8 cellular contexts compared by ENCODE assay signal in genomic region chr18:13500227-13500865, GRCh38.
DNase-seq lines count a peak whose midpoint lies in the region; ATAC-seq and TF ChIP-seq lines count a peak whose summit lies in the region.

No MANE protein-coding gene starts in this region.

- no peak for TF ChIP-seq CTCF in WTC11 (IDR thresholded peaks at IDR 0.05)

- H3K9me3 ChIP-seq in skeletal muscle tissue (ENCODE audit: control insufficient read depth in 3 of 3, low read length in 3 of 3), result peaks cover 0 to 17% (median 0%) of the 10 kb centered on the region in 3 donors

- H3K36me3 Mint-ChIP-seq in activated CD4-positive, alpha-beta T cell treated with anti-CD3 and anti-CD28 coated beads for 36 hours (ENCODE audit: low read depth), result peaks cover 29% of the 10 kb centered on the region
- peaks cover 20% of the 10 kb centered on the region for H3K36me3 Mint-ChIP-seq in WTC11

- peak overlapping the region; percentile 64 to 90 (median 80) for H3K9ac ChIP-seq in skeletal muscle tissue (ENCODE audit: low read depth in 1 of 3, low read length in 3 of 3)

- peak; percentile 31 for DNase-seq in activated CD4-positive, alpha-beta T cell treated with anti-CD3 and anti-CD28 coated beads for 36 hours
- no peak for DNase-seq in activated CD4-positive, alpha-beta T cell treated with anti-CD3 and anti-CD28 coated beads for 4 hours
- peak; percentile 45 for DNase-seq in WTC11 (ENCODE audit: low spot score)
- peak in 30 of 51 donors; percentile 10 to 66 (median 36) for DNase-seq in hypothalamus (lab: John Stamatoyannopoulos, UW)
- DNase-seq in SKM-1 (lab: John Stamatoyannopoulos, UW; ENCODE audit: unreplicated experiment), result no peak
- no peak for DNase-seq in central memory CD4-positive, alpha-beta T cell

- POLR2A ChIA-PET in activated CD4-positive, alpha-beta T cell treated with anti-CD3 and anti-CD28 coated beads for 36 hours (lab: Charles Lee), result no interaction called here
- POLR2A ChIA-PET in WTC11 (lab: Charles Lee), result interaction anchor here (1.0 kb wide), 1 partner anchor 317 kb away, joined by 3 read pairs; no protein-coding TSS in a partner anchor

- H3K4me3 ChIP-seq in skeletal muscle tissue (ENCODE audit: low read length in 3 of 3), result peak overlapping the region; percentile 51 to 78 (median 62)

- ATAC-seq in activated CD4-positive, alpha-beta T cell treated with anti-CD3 and anti-CD28 coated beads for 36 hours, result no peak
- ATAC-seq in WTC11 (peak; percentile 80), GM19455 (IDR thresholded peaks at IDR 0.05; ENCODE audit: unreplicated experiment) (no peak)

- peak overlapping the region; percentile 61 for H3K27ac ChIP-seq in skeletal muscle tissue (ENCODE audit: low read depth, low read length)

- intact Hi-C loops in activated CD4-positive, alpha-beta T cell treated with anti-CD3 and anti-CD28 coated beads for 36 hours (cut with DNase I, micrococcal nuclease), result no loop called here

- peaks cover 24 to 57% (median 47%) of the 10 kb centered on the region in 3 donors for H3K4me1 ChIP-seq in skeletal muscle tissue (ENCODE audit: control insufficient read depth in 3 of 3, insufficient read depth in 3 of 3, low read length in 3 of 3)

- CTCF ChIA-PET in activated CD4-positive, alpha-beta T cell treated with anti-CD3 and anti-CD28 coated beads for 36 hours (lab: Charles Lee), result interaction anchor here (0.6 to 1.1 kb wide), 2 partner anchors 12 to 31 kb away, joined by 3 to 4 read pairs; no protein-coding TSS in a partner anchor
- CTCF ChIA-PET in WTC11 (lab: Charles Lee), result interaction anchor here (1.3 to 1.5 kb wide), 2 partner anchors 284 to 341 kb away, joined by 4 to 5 read pairs; no protein-coding TSS in a partner anchor

- H3K9me3 Mint-ChIP-seq in activated CD4-positive, alpha-beta T cell treated with anti-CD3 and anti-CD28 coated beads for 36 hours (ENCODE audit: low read depth), result peaks cover 13% of the 10 kb centered on the region
- H3K9me3 Mint-ChIP-seq in WTC11, result peaks cover 19% of the 10 kb centered on the region

- H3K4me1 Mint-ChIP-seq in activated CD4-positive, alpha-beta T cell treated with anti-CD3 and anti-CD28 coated beads for 36 hours, result peaks cover 37% of the 10 kb centered on the region
- H3K4me1 Mint-ChIP-seq in WTC11, result peaks cover 52% of the 10 kb centered on the region

- no peaks in the 10 kb centered on the region for H3K27me3 Mint-ChIP-seq in activated CD4-positive, alpha-beta T cell treated with anti-CD3 and anti-CD28 coated beads for 36 hours
- H3K27me3 Mint-ChIP-seq in WTC11 (ENCODE audit: low read depth), result peaks cover 16% of the 10 kb centered on the region

- H3K36me3 ChIP-seq in skeletal muscle tissue (ENCODE audit: control insufficient read depth in 3 of 3, insufficient read depth in 3 of 3, low read length in 3 of 3), result peaks cover 3 to 13% (median 12%) of the 10 kb centered on the region in 3 donors

- H3K4me3 Mint-ChIP-seq in activated CD4-positive, alpha-beta T cell treated with anti-CD3 and anti-CD28 coated beads for 36 hours, result no peak overlapping the region
- peak overlapping the region; percentile 49 for H3K4me3 Mint-ChIP-seq in WTC11

- no peak overlapping the region for H3K27ac Mint-ChIP-seq in activated CD4-positive, alpha-beta T cell treated with anti-CD3 and anti-CD28 coated beads for 36 hours
- H3K27ac Mint-ChIP-seq in WTC11, result peak overlapping the region; percentile 71

- no peaks in the 10 kb centered on the region for H3K27me3 ChIP-seq in skeletal muscle tissue (ENCODE audit: control insufficient read depth in 3 of 3, insufficient read depth in 3 of 3, low read length in 3 of 3)

TF ChIP-seq in WTC11, 78 proteins besides CTCF, POLR2A, EP300 and RAD21 (continues in another document):
- no peak for TF ChIP-seq FOXJ3 (CRISPR knock-in tag; IDR thresholded peaks at IDR 0.05; ENCODE audit: borderline replicate concordance)
- no peak for TF ChIP-seq TEAD1 (CRISPR knock-in tag; IDR thresholded peaks at IDR 0.05)
- no peak for TF ChIP-seq PRRX2 (CRISPR knock-in tag; IDR thresholded peaks at IDR 0.05)
- TF ChIP-seq, protein P1, sequence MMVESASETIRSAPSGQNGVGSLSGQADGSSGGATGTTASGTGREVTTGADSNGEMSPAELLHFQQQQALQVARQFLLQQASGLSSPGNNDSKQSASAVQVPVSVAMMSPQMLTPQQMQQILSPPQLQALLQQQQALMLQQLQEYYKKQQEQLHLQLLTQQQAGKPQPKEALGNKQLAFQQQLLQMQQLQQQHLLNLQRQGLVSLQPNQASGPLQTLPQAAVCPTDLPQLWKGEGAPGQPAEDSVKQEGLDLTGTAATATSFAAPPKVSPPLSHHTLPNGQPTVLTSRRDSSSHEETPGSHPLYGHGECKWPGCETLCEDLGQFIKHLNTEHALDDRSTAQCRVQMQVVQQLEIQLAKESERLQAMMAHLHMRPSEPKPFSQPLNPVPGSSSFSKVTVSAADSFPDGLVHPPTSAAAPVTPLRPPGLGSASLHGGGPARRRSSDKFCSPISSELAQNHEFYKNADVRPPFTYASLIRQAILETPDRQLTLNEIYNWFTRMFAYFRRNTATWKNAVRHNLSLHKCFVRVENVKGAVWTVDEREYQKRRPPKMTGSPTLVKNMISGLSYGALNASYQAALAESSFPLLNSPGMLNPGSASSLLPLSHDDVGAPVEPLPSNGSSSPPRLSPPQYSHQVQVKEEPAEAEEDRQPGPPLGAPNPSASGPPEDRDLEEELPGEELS (CRISPR knock-in tag; IDR thresholded peaks at IDR 0.05), result 0 out of 2 replicates have a peak, but pooled peaks have one; percentile 29
- TF ChIP-seq EMX1 (CRISPR knock-in tag; IDR thresholded peaks at IDR 0.05), result no peak
- TF ChIP-seq, protein P2, sequence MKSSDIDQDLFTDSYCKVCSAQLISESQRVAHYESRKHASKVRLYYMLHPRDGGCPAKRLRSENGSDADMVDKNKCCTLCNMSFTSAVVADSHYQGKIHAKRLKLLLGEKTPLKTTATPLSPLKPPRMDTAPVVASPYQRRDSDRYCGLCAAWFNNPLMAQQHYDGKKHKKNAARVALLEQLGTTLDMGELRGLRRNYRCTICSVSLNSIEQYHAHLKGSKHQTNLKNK (CRISPR knock-in tag; IDR thresholded peaks at IDR 0.05), result no peak
- TF ChIP-seq, protein P3, sequence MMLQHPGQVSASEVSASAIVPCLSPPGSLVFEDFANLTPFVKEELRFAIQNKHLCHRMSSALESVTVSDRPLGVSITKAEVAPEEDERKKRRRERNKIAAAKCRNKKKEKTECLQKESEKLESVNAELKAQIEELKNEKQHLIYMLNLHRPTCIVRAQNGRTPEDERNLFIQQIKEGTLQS (CRISPR knock-in tag; conservative IDR thresholded peaks at IDR 0.05), result no peak
- TF ChIP-seq ZNF416 (CRISPR knock-in tag; IDR thresholded peaks at IDR 0.05), result no peak
- TF ChIP-seq, protein P4, sequence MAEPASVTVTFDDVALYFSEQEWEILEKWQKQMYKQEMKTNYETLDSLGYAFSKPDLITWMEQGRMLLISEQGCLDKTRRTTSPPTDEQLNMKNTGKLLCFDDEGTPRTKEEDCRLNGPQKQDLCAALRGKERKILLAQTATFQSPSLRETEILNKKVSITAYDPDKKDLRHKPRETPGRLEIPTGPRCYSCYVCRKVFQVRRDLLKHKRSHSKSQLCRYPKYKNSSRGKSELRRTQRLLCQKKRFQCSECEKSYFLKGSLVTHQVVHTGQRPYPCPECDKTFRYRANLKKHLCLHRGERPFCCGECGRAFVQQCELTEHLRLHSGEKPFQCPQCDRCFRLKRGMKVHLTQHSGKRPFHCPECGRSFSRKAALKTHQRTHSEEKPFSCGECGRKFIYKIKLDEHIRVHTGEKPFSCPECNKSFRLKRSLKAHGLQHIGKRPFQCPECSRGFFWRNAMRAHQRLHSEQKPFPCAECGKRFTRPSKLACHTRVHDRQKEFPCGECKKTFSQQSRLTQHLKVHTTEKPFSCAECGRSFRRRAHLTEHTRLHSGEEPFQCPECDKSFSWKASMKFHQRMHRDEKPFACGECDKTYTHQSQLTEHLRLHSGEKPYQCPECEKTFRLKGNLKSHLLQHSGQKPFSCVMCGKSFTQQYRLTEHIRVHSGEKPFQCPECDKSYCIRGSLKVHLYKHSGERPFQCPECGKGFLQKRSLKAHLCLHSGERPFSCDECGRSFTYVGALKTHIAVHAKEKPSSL (CRISPR knock-in tag; conservative IDR thresholded peaks at IDR 0.05), result no peak
- TF ChIP-seq FOXK1 (CRISPR knock-in tag; IDR thresholded peaks at IDR 0.05), result 0 out of 2 replicates have a peak, but pooled peaks have one; percentile 46
- TF ChIP-seq, protein P5, sequence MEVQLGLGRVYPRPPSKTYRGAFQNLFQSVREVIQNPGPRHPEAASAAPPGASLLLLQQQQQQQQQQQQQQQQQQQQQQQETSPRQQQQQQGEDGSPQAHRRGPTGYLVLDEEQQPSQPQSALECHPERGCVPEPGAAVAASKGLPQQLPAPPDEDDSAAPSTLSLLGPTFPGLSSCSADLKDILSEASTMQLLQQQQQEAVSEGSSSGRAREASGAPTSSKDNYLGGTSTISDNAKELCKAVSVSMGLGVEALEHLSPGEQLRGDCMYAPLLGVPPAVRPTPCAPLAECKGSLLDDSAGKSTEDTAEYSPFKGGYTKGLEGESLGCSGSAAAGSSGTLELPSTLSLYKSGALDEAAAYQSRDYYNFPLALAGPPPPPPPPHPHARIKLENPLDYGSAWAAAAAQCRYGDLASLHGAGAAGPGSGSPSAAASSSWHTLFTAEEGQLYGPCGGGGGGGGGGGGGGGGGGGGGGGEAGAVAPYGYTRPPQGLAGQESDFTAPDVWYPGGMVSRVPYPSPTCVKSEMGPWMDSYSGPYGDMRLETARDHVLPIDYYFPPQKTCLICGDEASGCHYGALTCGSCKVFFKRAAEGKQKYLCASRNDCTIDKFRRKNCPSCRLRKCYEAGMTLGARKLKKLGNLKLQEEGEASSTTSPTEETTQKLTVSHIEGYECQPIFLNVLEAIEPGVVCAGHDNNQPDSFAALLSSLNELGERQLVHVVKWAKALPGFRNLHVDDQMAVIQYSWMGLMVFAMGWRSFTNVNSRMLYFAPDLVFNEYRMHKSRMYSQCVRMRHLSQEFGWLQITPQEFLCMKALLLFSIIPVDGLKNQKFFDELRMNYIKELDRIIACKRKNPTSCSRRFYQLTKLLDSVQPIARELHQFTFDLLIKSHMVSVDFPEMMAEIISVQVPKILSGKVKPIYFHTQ (CRISPR knock-in tag; IDR thresholded peaks at IDR 0.05), result no peak
- TF ChIP-seq CREM (CRISPR knock-in tag; IDR thresholded peaks at IDR 0.05), result 0 out of 2 replicates have a peak, but pooled peaks have one; percentile 43
- TF ChIP-seq ZNF121 (CRISPR knock-in tag; IDR thresholded peaks at IDR 0.05), result 0 out of 2 replicates have a peak, but pooled peaks have one; percentile 60
- 0 out of 2 replicates have a peak, but pooled peaks have one; percentile 44 for TF ChIP-seq ETV6 (CRISPR knock-in tag; IDR thresholded peaks at IDR 0.05)
- TF ChIP-seq ZBTB21 (CRISPR knock-in tag; IDR thresholded peaks at IDR 0.05; ENCODE audit: borderline replicate concordance), result no peak
- TF ChIP-seq NR1H2 (CRISPR knock-in tag; IDR thresholded peaks at IDR 0.05), result no peak
- TF ChIP-seq FOXP1 (CRISPR knock-in tag; IDR thresholded peaks at IDR 0.05; ENCODE audit: borderline replicate concordance), result no peak
- no peak for TF ChIP-seq SMAD4 (CRISPR knock-in tag; IDR thresholded peaks at IDR 0.05)

Comparison
In these comparisons a context has a peak if more than half of its experiments do, and no peak if none do; other contexts are left out.
1. DNase-seq: peak in activated CD4-positive, alpha-beta T cell treated with anti-CD3 and anti-CD28 coated beads for 36 hours (single experiment), WTC11 (single experiment) and hypothalamus (30 of 51); none in activated CD4-positive, alpha-beta T cell treated with anti-CD3 and anti-CD28 coated beads for 4 hours (0 of 2), SKM-1 (single experiment) and central memory CD4-positive, alpha-beta T cell (single experiment).